ENCODE assay signal across 1 cellular context in genomic region chr6:36594029-36594815, GRCh38.
A peak's percentile ranks its signal among the peaks of the same experiment; 100 is the strongest.
TF ChIP-seq lines count a peak whose summit lies in the region.

Gene SRSF3, plus strand, starts transcription at chr6:36594362. Its CDS starts 2,401 bp downstream, at chr6:36596763.

TF ChIP-seq in GM12878, 131 proteins besides CTCF, POLR2A, EP300 and RAD21 (continued from another document and continues in another):
- TF ChIP-seq ZBTB40 (IDR thresholded peaks at IDR 0.05; ENCODE audit: borderline replicate concordance) (no peak), SIX5 (IDR thresholded peaks at IDR 0.05; ENCODE audit: low read depth, low read length, severe bottlenecking) (no peak), YY1 (IDR thresholded peaks at IDR 0.05; ENCODE audit: low read depth, low read length) (peak; percentile 99), PKNOX1 (IDR thresholded peaks at IDR 0.05) (peak; percentile 64), ATF7 (IDR thresholded peaks at IDR 0.05; ENCODE audit: low read depth) (peak; percentile 81), HDAC2 (IDR thresholded peaks at IDR 0.05) (no peak), POLR2AphosphoS5 (IDR thresholded peaks at IDR 0.05; ENCODE audit: low read length) (peak; percentile 100), FOXK2 (IDR thresholded peaks at IDR 0.05) (peak; percentile 38), MYC (IDR thresholded peaks at IDR 0.05; ENCODE audit: insufficient read depth, insufficient read length, insufficient replicate concordance, low read length, severe bottlenecking) (no peak), KAT2A (conservative IDR thresholded peaks at IDR 0.05; ENCODE audit: control insufficient read depth, low read depth, low read length) (no peak), BCL11A (IDR thresholded peaks at IDR 0.05; ENCODE audit: low read depth, low read length) (no peak), JUNB (IDR thresholded peaks at IDR 0.05) (no peak), JUND (IDR thresholded peaks at IDR 0.05; ENCODE audit: low read depth, low read length) (no peak), MEF2A (IDR thresholded peaks at IDR 0.05; ENCODE audit: insufficient read depth, low read depth, low read length) (0 out of 2 replicates have a peak, but pooled peaks have one; percentile 34), RELB (IDR thresholded peaks at IDR 0.05; ENCODE audit: low read depth) (peak; percentile 98), CHD1 (IDR thresholded peaks at IDR 0.05; ENCODE audit: low read depth, low read length) (peak; percentile 95), CREB1 (IDR thresholded peaks at IDR 0.05; ENCODE audit: low read depth) (peak; percentile 93), EED (IDR thresholded peaks at IDR 0.05; ENCODE audit: low read depth) (no peak; the same call in 1 of the 2 replicates), IKZF2 (IDR thresholded peaks at IDR 0.05) (peak in 1 of 2 experiments; percentile 34; a peak in 1 of 4 replicates), ZBTB11 (CRISPR knock-in tag; IDR thresholded peaks at IDR 0.05) (no peak), DPF2 (IDR thresholded peaks at IDR 0.05) (0 out of 2 replicates have a peak, but pooled peaks have one; percentile 67), SUZ12 (IDR thresholded peaks at IDR 0.05; ENCODE audit: unreplicated experiment) (no peak), PAX5 (IDR thresholded peaks at IDR 0.05; ENCODE audit: borderline replicate concordance, low read depth, low read length) (peak; percentile 75; the same call in 1 of the 2 replicates), CBX3 (IDR thresholded peaks at IDR 0.05; ENCODE audit: borderline replicate concordance, low read depth) (no peak), BRCA1 (IDR thresholded peaks at IDR 0.05; ENCODE audit: low read depth, low read length) (no peak), CBFB (IDR thresholded peaks at IDR 0.05; ENCODE audit: low read depth) (peak; percentile 97), SPI1 (IDR thresholded peaks at IDR 0.05; ENCODE audit: borderline replicate concordance, insufficient read depth, low read depth, low read length) (no peak), RCOR1 (conservative IDR thresholded peaks at IDR 0.05; ENCODE audit: low read depth, low read length) (peak; percentile 59; the same call in 1 of the 2 replicates), ZNF207 (IDR thresholded peaks at IDR 0.05; ENCODE audit: borderline replicate concordance) (peak; percentile 51), ZNF274 (IDR thresholded peaks at IDR 0.05; ENCODE audit: insufficient read depth, insufficient read length) (no peak), SMC3 (IDR thresholded peaks at IDR 0.05; ENCODE audit: borderline replicate concordance, low read length) (no peak), FOXM1 (IDR thresholded peaks at IDR 0.05; ENCODE audit: low read depth, low read length) (peak; percentile 45; the same call in 1 of the 2 replicates), TCF7 (IDR thresholded peaks at IDR 0.05; ENCODE audit: borderline replicate concordance) (no peak), NR2C1 (IDR thresholded peaks at IDR 0.05) (peak; percentile 83), ASH2L (IDR thresholded peaks at IDR 0.05; ENCODE audit: borderline replicate concordance, low read depth) (no peak)
- TF ChIP-seq, protein P1, sequence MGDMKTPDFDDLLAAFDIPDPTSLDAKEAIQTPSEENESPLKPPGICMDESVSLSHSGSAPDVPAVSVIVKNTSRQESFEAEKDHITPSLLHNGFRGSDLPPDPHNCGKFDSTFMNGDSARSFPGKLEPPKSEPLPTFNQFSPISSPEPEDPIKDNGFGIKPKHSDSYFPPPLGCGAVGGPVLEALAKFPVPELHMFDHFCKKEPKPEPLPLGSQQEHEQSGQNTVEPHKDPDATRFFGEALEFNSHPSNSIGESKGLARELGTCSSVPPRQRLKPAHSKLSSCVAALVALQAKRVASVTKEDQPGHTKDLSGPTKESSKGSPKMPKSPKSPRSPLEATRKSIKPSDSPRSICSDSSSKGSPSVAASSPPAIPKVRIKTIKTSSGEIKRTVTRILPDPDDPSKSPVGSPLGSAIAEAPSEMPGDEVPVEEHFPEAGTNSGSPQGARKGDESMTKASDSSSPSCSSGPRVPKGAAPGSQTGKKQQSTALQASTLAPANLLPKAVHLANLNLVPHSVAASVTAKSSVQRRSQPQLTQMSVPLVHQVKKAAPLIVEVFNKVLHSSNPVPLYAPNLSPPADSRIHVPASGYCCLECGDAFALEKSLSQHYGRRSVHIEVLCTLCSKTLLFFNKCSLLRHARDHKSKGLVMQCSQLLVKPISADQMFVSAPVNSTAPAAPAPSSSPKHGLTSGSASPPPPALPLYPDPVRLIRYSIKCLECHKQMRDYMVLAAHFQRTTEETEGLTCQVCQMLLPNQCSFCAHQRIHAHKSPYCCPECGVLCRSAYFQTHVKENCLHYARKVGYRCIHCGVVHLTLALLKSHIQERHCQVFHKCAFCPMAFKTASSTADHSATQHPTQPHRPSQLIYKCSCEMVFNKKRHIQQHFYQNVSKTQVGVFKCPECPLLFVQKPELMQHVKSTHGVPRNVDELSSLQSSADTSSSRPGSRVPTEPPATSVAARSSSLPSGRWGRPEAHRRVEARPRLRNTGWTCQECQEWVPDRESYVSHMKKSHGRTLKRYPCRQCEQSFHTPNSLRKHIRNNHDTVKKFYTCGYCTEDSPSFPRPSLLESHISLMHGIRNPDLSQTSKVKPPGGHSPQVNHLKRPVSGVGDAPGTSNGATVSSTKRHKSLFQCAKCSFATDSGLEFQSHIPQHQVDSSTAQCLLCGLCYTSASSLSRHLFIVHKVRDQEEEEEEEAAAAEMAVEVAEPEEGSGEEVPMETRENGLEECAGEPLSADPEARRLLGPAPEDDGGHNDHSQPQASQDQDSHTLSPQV (IDR thresholded peaks at IDR 0.05), result peak; percentile 60; the same call in 1 of the 2 replicates
- TF ChIP-seq, protein P2, sequence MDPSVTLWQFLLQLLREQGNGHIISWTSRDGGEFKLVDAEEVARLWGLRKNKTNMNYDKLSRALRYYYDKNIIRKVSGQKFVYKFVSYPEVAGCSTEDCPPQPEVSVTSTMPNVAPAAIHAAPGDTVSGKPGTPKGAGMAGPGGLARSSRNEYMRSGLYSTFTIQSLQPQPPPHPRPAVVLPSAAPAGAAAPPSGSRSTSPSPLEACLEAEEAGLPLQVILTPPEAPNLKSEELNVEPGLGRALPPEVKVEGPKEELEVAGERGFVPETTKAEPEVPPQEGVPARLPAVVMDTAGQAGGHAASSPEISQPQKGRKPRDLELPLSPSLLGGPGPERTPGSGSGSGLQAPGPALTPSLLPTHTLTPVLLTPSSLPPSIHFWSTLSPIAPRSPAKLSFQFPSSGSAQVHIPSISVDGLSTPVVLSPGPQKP (IDR thresholded peaks at IDR 0.05; ENCODE audit: low read depth, low read length), result no peak
- TF ChIP-seq, protein P3, sequence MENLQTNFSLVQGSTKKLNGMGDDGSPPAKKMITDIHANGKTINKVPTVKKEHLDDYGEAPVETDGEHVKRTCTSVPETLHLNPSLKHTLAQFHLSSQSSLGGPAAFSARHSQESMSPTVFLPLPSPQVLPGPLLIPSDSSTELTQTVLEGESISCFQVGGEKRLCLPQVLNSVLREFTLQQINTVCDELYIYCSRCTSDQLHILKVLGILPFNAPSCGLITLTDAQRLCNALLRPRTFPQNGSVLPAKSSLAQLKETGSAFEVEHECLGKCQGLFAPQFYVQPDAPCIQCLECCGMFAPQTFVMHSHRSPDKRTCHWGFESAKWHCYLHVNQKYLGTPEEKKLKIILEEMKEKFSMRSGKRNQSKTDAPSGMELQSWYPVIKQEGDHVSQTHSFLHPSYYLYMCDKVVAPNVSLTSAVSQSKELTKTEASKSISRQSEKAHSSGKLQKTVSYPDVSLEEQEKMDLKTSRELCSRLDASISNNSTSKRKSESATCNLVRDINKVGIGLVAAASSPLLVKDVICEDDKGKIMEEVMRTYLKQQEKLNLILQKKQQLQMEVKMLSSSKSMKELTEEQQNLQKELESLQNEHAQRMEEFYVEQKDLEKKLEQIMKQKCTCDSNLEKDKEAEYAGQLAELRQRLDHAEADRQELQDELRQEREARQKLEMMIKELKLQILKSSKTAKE (IDR thresholded peaks at IDR 0.05; ENCODE audit: low read depth, poor library complexity, severe bottlenecking), result peak; percentile 37
- TF ChIP-seq, protein P4, sequence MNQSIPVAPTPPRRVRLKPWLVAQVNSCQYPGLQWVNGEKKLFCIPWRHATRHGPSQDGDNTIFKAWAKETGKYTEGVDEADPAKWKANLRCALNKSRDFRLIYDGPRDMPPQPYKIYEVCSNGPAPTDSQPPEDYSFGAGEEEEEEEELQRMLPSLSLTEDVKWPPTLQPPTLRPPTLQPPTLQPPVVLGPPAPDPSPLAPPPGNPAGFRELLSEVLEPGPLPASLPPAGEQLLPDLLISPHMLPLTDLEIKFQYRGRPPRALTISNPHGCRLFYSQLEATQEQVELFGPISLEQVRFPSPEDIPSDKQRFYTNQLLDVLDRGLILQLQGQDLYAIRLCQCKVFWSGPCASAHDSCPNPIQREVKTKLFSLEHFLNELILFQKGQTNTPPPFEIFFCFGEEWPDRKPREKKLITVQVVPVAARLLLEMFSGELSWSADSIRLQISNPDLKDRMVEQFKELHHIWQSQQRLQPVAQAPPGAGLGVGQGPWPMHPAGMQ (IDR thresholded peaks at IDR 0.05; ENCODE audit: borderline replicate concordance), result peak; percentile 43; the same call in 1 of the 2 replicates
- TF ChIP-seq, protein P5, sequence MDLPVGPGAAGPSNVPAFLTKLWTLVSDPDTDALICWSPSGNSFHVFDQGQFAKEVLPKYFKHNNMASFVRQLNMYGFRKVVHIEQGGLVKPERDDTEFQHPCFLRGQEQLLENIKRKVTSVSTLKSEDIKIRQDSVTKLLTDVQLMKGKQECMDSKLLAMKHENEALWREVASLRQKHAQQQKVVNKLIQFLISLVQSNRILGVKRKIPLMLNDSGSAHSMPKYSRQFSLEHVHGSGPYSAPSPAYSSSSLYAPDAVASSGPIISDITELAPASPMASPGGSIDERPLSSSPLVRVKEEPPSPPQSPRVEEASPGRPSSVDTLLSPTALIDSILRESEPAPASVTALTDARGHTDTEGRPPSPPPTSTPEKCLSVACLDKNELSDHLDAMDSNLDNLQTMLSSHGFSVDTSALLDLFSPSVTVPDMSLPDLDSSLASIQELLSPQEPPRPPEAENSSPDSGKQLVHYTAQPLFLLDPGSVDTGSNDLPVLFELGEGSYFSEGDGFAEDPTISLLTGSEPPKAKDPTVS (IDR thresholded peaks at IDR 0.05; ENCODE audit: low read depth, low read length), result peak; percentile 13; the same call in 1 of the 2 replicates
